18 cellular contexts compared by ENCODE assay signal in genomic region chr11:67395555-67396257, GRCh38. TPM values are rescaled to one million over a fixed set of nuclear protein-coding genes. Genes with fewer than 3 reads are reported as not detected.
DNase-seq lines count a peak whose midpoint lies in the region; TF ChIP-seq lines count a peak whose summit lies in the region.
"Had no signal": no experiment of that assay in that cellular context is flagged by ENCODE, and none has a peak within 500 bp of the region (broad histone marks: within the 10 kb centered on the region; RNA-seq: fewer than 3 reads in every experiment).

No MANE protein-coding gene starts in this region.

- peaks cover 19% of the 10 kb centered on the region for H3K4me1 ChIP-seq in osteoblast (ENCODE audit: insufficient read depth, low read length)

- peaks cover 86% of the 10 kb centered on the region for H3K36me3 Mint-ChIP-seq in activated T-cell treated with anti-CD3 and anti-CD28 coated beads, Interleukin-2, amount 50 U/mL, for 24 hours (ENCODE audit: low read depth)

- H3K27me3 Mint-ChIP-seq in activated T-cell treated with anti-CD3 and anti-CD28 coated beads, Interleukin-2, amount 50 U/mL, for 24 hours, result no peaks in the 10 kb centered on the region

- peaks cover 38% of the 10 kb centered on the region for H3K36me3 ChIP-seq in osteoblast (ENCODE audit: insufficient read depth, low read length)

- H3K4me2 ChIP-seq in osteoblast (ENCODE audit: insufficient read depth, low read length), result no peak overlapping the region

- peaks cover 46% of the 10 kb centered on the region for H3K79me2 ChIP-seq in osteoblast (ENCODE audit: insufficient read depth, low read length)

- peaks cover 63% of the 10 kb centered on the region for H3K4me1 Mint-ChIP-seq in activated T-cell treated with anti-CD3 and anti-CD28 coated beads, Interleukin-2, amount 50 U/mL, for 24 hours (ENCODE audit: low read depth)

- peak overlapping the region; percentile 94 for H3K27ac ChIP-seq in RWPE1
- H3K27ac ChIP-seq in osteoblast (ENCODE audit: low read depth, low read length), result no peak overlapping the region
- H3K27ac ChIP-seq: C4-2B had no signal

- H4K20me1 ChIP-seq in osteoblast (ENCODE audit: insufficient read depth, low read length), result peaks cover 22% of the 10 kb centered on the region

- DNase-seq in activated T-cell treated with anti-CD3 and anti-CD28 coated beads, Interleukin-2, amount 50 U/mL, for 24 hours, result no peak
- DNase-seq in activated T-cell treated with anti-CD3 and anti-CD28 coated beads, Interleukin-2, amount 50 U/mL, for 1 hour, result no peak
- DNase-seq in RWPE1 (ENCODE audit: low spot score), result no peak
- peak; percentile 60 for DNase-seq in osteoblast (ENCODE audit: insufficient read length, low spot score, missing footprints)
- DNase-seq in central memory CD4-positive, alpha-beta T cell, result no peak
- DNase-seq in SHP77 (lab: John Stamatoyannopoulos, UW), result no peak
- DNase-seq: activated CD4-positive, alpha-beta T cell treated with anti-CD3 and anti-CD28 coated beads, Interleukin-2, amount 50 U/mL, for 4 hours; aorta; effector CD8-positive, alpha-beta T cell; esophagus squamous epithelium; NCI-H1105 treated with DMSO at 0.1 percent for 48 hours; NCI-H2107; NCI-H526; retina; stimulated activated naive CD4-positive, alpha-beta T cell treated with Interleukin-2 at 50 U/mL for 16 hours; trophoblast cell had no signal

- H3K27me3 ChIP-seq in osteoblast (ENCODE audit: insufficient read depth, low read length), result no peaks in the 10 kb centered on the region
- H3K27me3 ChIP-seq: esophagus squamous epithelium, neutrophil had no signal

- CTCF ChIA-PET in RWPE1 (lab: Yijun Ruan, JAX), result interaction anchor here (1.6 kb wide), 1 partner anchor 13 kb away, joined by 4 read pairs; no protein-coding TSS in a partner anchor

- POLR2A ChIA-PET in RWPE1 (lab: Yijun Ruan, JAX; ENCODE audit: low non-redundant PET), result no interaction called here

- H3K9me3 Mint-ChIP-seq in activated T-cell treated with anti-CD3 and anti-CD28 coated beads, Interleukin-2, amount 50 U/mL, for 24 hours, result no peaks in the 10 kb centered on the region

- H2AFZ ChIP-seq in osteoblast (ENCODE audit: low read length), result no peak overlapping the region

- H3K4me3 Mint-ChIP-seq in activated T-cell treated with anti-CD3 and anti-CD28 coated beads, Interleukin-2, amount 50 U/mL, for 24 hours, result no peak overlapping the region

- H3K9me3 ChIP-seq in osteoblast (ENCODE audit: low read depth, low read length), result no peaks in the 10 kb centered on the region
- H3K9me3 ChIP-seq: esophagus squamous epithelium, neutrophil had no signal

- H3K27ac Mint-ChIP-seq in activated T-cell treated with anti-CD3 and anti-CD28 coated beads, Interleukin-2, amount 50 U/mL, for 24 hours, result peak overlapping the region; percentile 81

- TF ChIP-seq CTCF in RWPE1 (conservative IDR thresholded peaks at IDR 0.05; ENCODE audit: low read depth), result no peak
- no peak for TF ChIP-seq CTCF in osteoblast (IDR thresholded peaks at IDR 0.05; ENCODE audit: extremely low read depth, low read depth, low read length)

- no peak overlapping the region for H3K4me3 ChIP-seq in osteoblast (ENCODE audit: insufficient read depth, low read length)
- H3K4me3 ChIP-seq: esophagus squamous epithelium had no signal

RNA-seq across cellular contexts. Expression of gene RAD9A, which starts 3.9 kb away (rescaled TPM):
- 7.6 and 10.3 TPM in 2 replicates for total RNA-seq in osteoblast

RNA-seq across cellular contexts. Expression of gene PPP1CA, which starts 6.0 kb away (rescaled TPM):
- total RNA-seq in osteoblast, result 161 and 169 TPM in 2 replicates

RNA-seq across cellular contexts. Expression of gene TBC1D10C, which starts 8.2 kb away (rescaled TPM):
- total RNA-seq in osteoblast, result not detected in 2 replicates

RNA-seq across cellular contexts. Expression of gene CARNS1, which starts 19.8 kb away (rescaled TPM):
- total RNA-seq in osteoblast, result under 0.01 TPM in 2 replicates

RNA-seq across cellular contexts. Expression of gene CLCF1, which starts 22.3 kb away (rescaled TPM):
- total RNA-seq in osteoblast, result 6.2 and 6.9 TPM in 2 replicates
